In the genomic region with DNA sequence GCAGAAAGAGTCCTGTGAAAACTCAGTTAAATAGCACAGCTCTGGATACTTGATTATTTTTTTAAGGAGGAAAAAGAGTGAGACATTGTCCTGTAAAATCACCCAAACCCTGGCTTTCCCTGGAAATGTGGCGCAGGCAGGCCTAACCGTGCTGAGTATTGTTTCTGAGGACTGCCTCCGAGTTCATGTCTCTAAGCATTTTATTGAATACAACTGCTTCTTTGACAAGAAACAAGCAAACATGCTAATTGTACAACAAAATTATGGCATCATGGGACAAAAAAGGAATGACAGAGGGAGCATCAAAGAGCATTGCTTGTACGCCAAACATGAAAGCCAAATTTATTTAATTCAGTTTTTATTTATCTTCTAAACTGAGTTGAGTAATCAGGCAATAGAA, we compare ENCODE assay signal across 21 cellular contexts.
"Had no signal": no experiment of that assay in that cellular context is flagged by ENCODE, and none has a peak within 500 bp of the region (broad histone marks: within the 10 kb centered on the region; RNA-seq: fewer than 3 reads in every experiment).

No MANE protein-coding gene starts in this region.

- ATAC-seq: heart right ventricle; left cardiac atrium; left ventricle myocardium superior; naive thymus-derived CD4-positive, alpha-beta T cell; psoas muscle; stimulated activated naive B cell treated with anti-CD40 and anti-IgM and Interleukin-4, amounts not matched to agents 10 μg/mL and 1 μg/mL and 100 μg/mL, for 72 hours had no signal

- H3K27ac ChIP-seq: coronary artery, heart right ventricle, parathyroid adenoma, psoas muscle, skin epidermis, stomach, suprapubic skin, tibial artery, upper lobe of left lung, uterus had no signal

- DNase-seq: effector CD8-positive, alpha-beta T cell; heart right ventricle; islet precursor cell; left cardiac atrium; left ventricle myocardium superior; mesendoderm; naive thymus-derived CD4-positive, alpha-beta T cell; nephron progenitor cell; psoas muscle; sigmoid colon; stimulated activated CD4-positive, alpha-beta T cell treated with anti-CD3 and anti-CD28 coated beads, Interleukin-2, amount 100 ng/mL, for 24 hours; stimulated activated CD4-positive, alpha-beta T cell treated with anti-CD3 and anti-CD28 coated beads, Interleukin-4, amount 100 ng/mL, for 4 hours; stimulated activated naive B cell treated with anti-CD40 and anti-IgM and Interleukin-4, amounts not matched to agents 10 μg/mL and 1 μg/mL and 100 μg/mL, for 72 hours; stomach; tibial artery; upper lobe of left lung; uterus had no signal
